ENCODE assay signal across 1 cellular context in genomic region chr15:80755884-80756283, GRCh38.
TF ChIP-seq lines count a peak whose summit lies in the region.

No MANE protein-coding gene starts in this region.

TF ChIP-seq in WTC11, 78 proteins besides CTCF, POLR2A, EP300 and RAD21:
- no peak for TF ChIP-seq ZNF425 (CRISPR knock-in tag; conservative IDR thresholded peaks at IDR 0.05)
- TF ChIP-seq ZNF671 (CRISPR knock-in tag; IDR thresholded peaks at IDR 0.05): no peak
- no peak for TF ChIP-seq FOXK1 (CRISPR knock-in tag; IDR thresholded peaks at IDR 0.05)
- no peak for TF ChIP-seq MYBL2 (CRISPR knock-in tag; IDR thresholded peaks at IDR 0.05)
- TF ChIP-seq ELF4 (CRISPR knock-in tag; IDR thresholded peaks at IDR 0.05; ENCODE audit: low read depth): no peak
- TF ChIP-seq MAX (CRISPR knock-in tag; IDR thresholded peaks at IDR 0.05): no peak
- no peak for TF ChIP-seq TP53 (CRISPR knock-in tag; IDR thresholded peaks at IDR 0.05)
- no peak for TF ChIP-seq ZNF532 (CRISPR knock-in tag; IDR thresholded peaks at IDR 0.05; ENCODE audit: borderline replicate concordance)
- no peak for TF ChIP-seq RORB (CRISPR knock-in tag; IDR thresholded peaks at IDR 0.05)
- TF ChIP-seq CBFB (CRISPR knock-in tag; IDR thresholded peaks at IDR 0.05; ENCODE audit: low read depth): no peak
- no peak for TF ChIP-seq CDX4 (CRISPR knock-in tag; IDR thresholded peaks at IDR 0.05; ENCODE audit: borderline replicate concordance)
- no peak for TF ChIP-seq ZNF281 (CRISPR knock-in tag; IDR thresholded peaks at IDR 0.05)
- TF ChIP-seq NFYB (CRISPR knock-in tag; conservative IDR thresholded peaks at IDR 0.05; ENCODE audit: low read depth): no peak
- TF ChIP-seq ZNF121 (CRISPR knock-in tag; IDR thresholded peaks at IDR 0.05): no peak
- no peak for TF ChIP-seq ETV6 (CRISPR knock-in tag; IDR thresholded peaks at IDR 0.05)
- TF ChIP-seq ATF2 (CRISPR knock-in tag; IDR thresholded peaks at IDR 0.05; ENCODE audit: borderline replicate concordance, low read depth): no peak
- no peak for TF ChIP-seq GRHL2 (CRISPR knock-in tag; IDR thresholded peaks at IDR 0.05; ENCODE audit: insufficient replicate concordance, severe bottlenecking)
TF ChIP-seq in WTC11: peak in this region for 0.
